In the genomic region with DNA sequence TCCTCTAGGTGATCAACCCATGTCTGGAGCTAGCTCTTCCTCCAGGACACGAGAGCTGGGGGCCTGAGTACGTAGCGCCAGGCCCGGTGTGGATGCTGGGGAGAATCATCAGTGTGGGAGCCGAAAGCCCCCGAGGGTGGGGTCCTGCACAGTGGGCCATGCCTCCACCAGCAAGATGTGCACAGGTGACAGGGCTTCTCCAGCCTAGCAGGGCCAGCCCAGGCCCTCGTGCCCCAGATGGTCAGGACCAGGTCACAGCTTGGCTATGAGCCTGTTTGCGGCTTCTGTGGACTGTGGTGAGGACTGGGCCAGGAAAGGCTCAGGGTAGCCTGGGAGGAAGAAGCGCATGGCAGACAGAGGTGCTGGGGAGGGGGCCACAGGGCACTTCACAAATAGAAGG, we compare ENCODE assay signal across 13 cellular contexts. TPM values are rescaled to one million over a fixed set of nuclear protein-coding genes. Genes with fewer than 3 reads are reported as not detected.
A peak's percentile ranks its signal among the peaks of the same experiment; 100 is the strongest.
DNase-seq lines count a peak whose midpoint lies in the region; ATAC-seq and TF ChIP-seq lines count a peak whose summit lies in the region.
"Had no signal": no experiment of that assay in that cellular context is flagged by ENCODE, and none has a peak within 500 bp of the region (broad histone marks: within the 10 kb centered on the region; RNA-seq: fewer than 3 reads in every experiment).

No MANE protein-coding gene starts in this region.

- H3K27ac ChIP-seq in left lung (peak overlapping the region; percentile 60 to 73), thyroid gland (peak overlapping the region; percentile 63 to 93 (median 88))

- no peaks in the 10 kb centered on the region for H3K27me3 ChIP-seq in left lung
- H3K27me3 ChIP-seq in thyroid gland, result no peaks in the 10 kb centered on the region

- H3K27ac Mint-ChIP-seq in activated naive CD4-positive, alpha-beta T cell treated with anti-CD3 and anti-CD28 coated beads, Interleukin-2, amount 50 U/mL, for 24 hours, result peak overlapping the region; percentile 46
- peak overlapping the region; percentile 16 for H3K27ac Mint-ChIP-seq in activated naive CD8-positive, alpha-beta T cell treated with anti-CD3 and anti-CD28 coated beads, Interleukin-2, amount 10 ng/mL, durations not matched to agents 7 days and 5 days

- H3K4me3 ChIP-seq in left lung (no peak overlapping the region), thyroid gland (replicated peaks in 1 of 3) (no peak overlapping the region)

- ATAC-seq in activated naive CD8-positive, alpha-beta T cell treated with anti-CD3 and anti-CD28 coated beads, Interleukin-2, amount 10 ng/mL, durations not matched to agents 7 days and 5 days (ENCODE audit: low read depth), result no peak
- no peak for ATAC-seq in left lung

- peaks cover 28% of the 10 kb centered on the region for H3K4me1 Mint-ChIP-seq in activated naive CD4-positive, alpha-beta T cell treated with anti-CD3 and anti-CD28 coated beads, Interleukin-2, amount 50 U/mL, for 24 hours
- H3K4me1 Mint-ChIP-seq in activated naive CD8-positive, alpha-beta T cell treated with anti-CD3 and anti-CD28 coated beads, Interleukin-2, amount 10 ng/mL, durations not matched to agents 7 days and 5 days, result peaks cover 22% of the 10 kb centered on the region

- H3K27me3 Mint-ChIP-seq in activated naive CD4-positive, alpha-beta T cell treated with anti-CD3 and anti-CD28 coated beads, Interleukin-2, amount 50 U/mL, for 24 hours, result no peaks in the 10 kb centered on the region
- no peaks in the 10 kb centered on the region for H3K27me3 Mint-ChIP-seq in activated naive CD8-positive, alpha-beta T cell treated with anti-CD3 and anti-CD28 coated beads, Interleukin-2, amount 10 ng/mL, durations not matched to agents 7 days and 5 days

- no peak for TF ChIP-seq POLR2A in thyroid gland (IDR thresholded peaks at IDR 0.05)

- DNase-seq in activated naive CD4-positive, alpha-beta T cell treated with Interleukin-2 at 50 U/mL for 16 hours, result no peak
- no peak for DNase-seq in activated naive CD8-positive, alpha-beta T cell treated with anti-CD3 and anti-CD28 coated beads, Interleukin-2, amount 10 ng/mL, durations not matched to agents 7 days and 5 days
- DNase-seq in left lung, result no peak
- DNase-seq in thyroid gland, result no peak
- DNase-seq in GM20000 (ENCODE audit: low spot score), result no peak
- DNase-seq in stimulated activated CD4-positive, alpha-beta T cell treated with anti-CD3 and anti-CD28 coated beads, Interleukin-15, amount 100 ng/mL, for 24 hours, result no peak
- DNase-seq in GM19240 (ENCODE audit: insufficient read length, low spot score), result no peak
- DNase-seq: ACHN; activated T-cell treated with anti-CD3 and anti-CD28 coated beads, Interleukin-2, amount 50 U/mL, for 72 hours; kidney; NCI-H345; stimulated activated CD4-positive, alpha-beta T cell treated with anti-CD3 and anti-CD28 coated beads, Interleukin-2, amount 100 ng/mL, for 48 hours had no signal

- H3K36me3 ChIP-seq in left lung (peaks cover 0 to 71% of the 10 kb centered on the region in 2 donors), thyroid gland (peaks cover 26 to 39% of the 10 kb centered on the region in 2 donors)

- H3K9me3 Mint-ChIP-seq in activated naive CD4-positive, alpha-beta T cell treated with anti-CD3 and anti-CD28 coated beads, Interleukin-2, amount 50 U/mL, for 24 hours, result no peaks in the 10 kb centered on the region
- H3K9me3 Mint-ChIP-seq in activated naive CD8-positive, alpha-beta T cell treated with anti-CD3 and anti-CD28 coated beads, Interleukin-2, amount 10 ng/mL, durations not matched to agents 7 days and 5 days, result no peaks in the 10 kb centered on the region
- H3K9me3 Mint-ChIP-seq: activated T-cell treated with anti-CD3 and anti-CD28 coated beads, Interleukin-2, amount 50 U/mL, for 72 hours had no signal

- H3K36me3 Mint-ChIP-seq in activated naive CD4-positive, alpha-beta T cell treated with anti-CD3 and anti-CD28 coated beads, Interleukin-2, amount 50 U/mL, for 24 hours, result peaks cover 2% of the 10 kb centered on the region
- peaks cover 9% of the 10 kb centered on the region for H3K36me3 Mint-ChIP-seq in activated naive CD8-positive, alpha-beta T cell treated with anti-CD3 and anti-CD28 coated beads, Interleukin-2, amount 10 ng/mL, durations not matched to agents 7 days and 5 days

- no peak overlapping the region for H3K4me3 Mint-ChIP-seq in activated naive CD4-positive, alpha-beta T cell treated with anti-CD3 and anti-CD28 coated beads, Interleukin-2, amount 50 U/mL, for 24 hours
- H3K4me3 Mint-ChIP-seq in activated naive CD8-positive, alpha-beta T cell treated with anti-CD3 and anti-CD28 coated beads, Interleukin-2, amount 10 ng/mL, durations not matched to agents 7 days and 5 days, result no peak overlapping the region

- H3K4me1 ChIP-seq in left lung, result peaks cover 16 to 29% of the 10 kb centered on the region in 2 donors
- peaks cover 38 to 43% of the 10 kb centered on the region in 2 donors for H3K4me1 ChIP-seq in thyroid gland

- no peak for TF ChIP-seq CTCF in left lung (IDR thresholded peaks at IDR 0.05)
- no peak for TF ChIP-seq CTCF in thyroid gland (IDR thresholded peaks at IDR 0.05)
- TF ChIP-seq CTCF in GM20000 (IDR thresholded peaks at IDR 0.05; ENCODE audit: extremely low read depth, missing control alignments), result no peak

- H3K9me3 ChIP-seq in left lung, result no peaks in the 10 kb centered on the region
- H3K9me3 ChIP-seq in thyroid gland, result no peaks in the 10 kb centered on the region

- 84 to 87% methylated on average over 9 of the region's 9 CpGs for WGBS in thyroid gland, 2 donors

- POLR2A ChIA-PET in activated naive CD8-positive, alpha-beta T cell treated with anti-CD3 and anti-CD28 coated beads, Interleukin-2, amount 10 ng/mL, durations not matched to agents 7 days and 5 days (lab: Charles Lee), result interaction anchor here (0.6 kb wide), 1 partner anchor 135 kb away, joined by 3 read pairs; no protein-coding TSS in a partner anchor

- intact Hi-C loops in left lung (cut with DNase I) (no loop called here), thyroid gland (cut with DNase I) (no loop called here)

RNA-seq across cellular contexts. Expression of a gene that starts 7.8 kb away (rescaled TPM):
- total RNA-seq in activated naive CD8-positive, alpha-beta T cell treated with anti-CD3 and anti-CD28 coated beads, Interleukin-2, amount 10 ng/mL, durations not matched to agents 7 days and 5 days, result 10 to 100 TPM; 45.8 to 48.1 TPM
- total RNA-seq in left lung (10 to 100 TPM; 46.3 to 47.6 TPM), thyroid gland (100 to 1,000 TPM in 2 of 4 donors, 10 to 100 TPM in 2; 75.8 to 150 (median 104) TPM)

RNA-seq across cellular contexts. Expression of a gene that starts 13.4 kb away (rescaled TPM):
- total RNA-seq in activated naive CD8-positive, alpha-beta T cell treated with anti-CD3 and anti-CD28 coated beads, Interleukin-2, amount 10 ng/mL, durations not matched to agents 7 days and 5 days, result under 1 TPM in 1 of 2 experiments, not detected in 1; 0.33 TPM
- total RNA-seq in left lung (10 to 100 TPM; 33.4 to 45.0 TPM), thyroid gland (10 to 100 TPM; 20.4 to 35.4 (median 28.4) TPM)

RNA-seq across cellular contexts. Expression of a gene that starts 32.2 kb away (rescaled TPM):
- total RNA-seq in activated naive CD8-positive, alpha-beta T cell treated with anti-CD3 and anti-CD28 coated beads, Interleukin-2, amount 10 ng/mL, durations not matched to agents 7 days and 5 days, result 10 to 100 TPM; 52.8 to 59.1 TPM
- total RNA-seq in left lung, result 10 to 100 TPM; 19.1 to 22.2 TPM
- 10 to 100 TPM; 16.1 to 53.6 (median 34.8) TPM for total RNA-seq in thyroid gland

RNA-seq across cellular contexts. Expression of a gene that starts 32.5 kb away (rescaled TPM):
- total RNA-seq in activated naive CD8-positive, alpha-beta T cell treated with anti-CD3 and anti-CD28 coated beads, Interleukin-2, amount 10 ng/mL, durations not matched to agents 7 days and 5 days, result 10 to 100 TPM; 29.2 to 30.1 TPM
- 10 to 100 TPM; 12.6 to 13.4 TPM for total RNA-seq in left lung
- total RNA-seq in thyroid gland, result 1 to 10 TPM; 3.5 to 6.7 (median 4.6) TPM

RNA-seq across cellular contexts. Expression of a gene that starts 52.6 kb away (rescaled TPM):
- total RNA-seq in activated naive CD8-positive, alpha-beta T cell treated with anti-CD3 and anti-CD28 coated beads, Interleukin-2, amount 10 ng/mL, durations not matched to agents 7 days and 5 days, result 10 to 100 TPM; 27.4 to 31.6 TPM
- total RNA-seq in left lung, result 10 to 100 TPM; 29.5 to 39.5 TPM
- 10 to 100 TPM; 21.8 to 34.3 (median 26.1) TPM for total RNA-seq in thyroid gland

Comparison
In these comparisons a context has a peak if more than half of its experiments do, and no peak if none do; other contexts are left out.
1. RNA of a gene that starts 13.4 kb away (total RNA-seq): 33.4 to 45.0 TPM in left lung and 20.4 to 35.4 TPM in thyroid gland; 0.33 TPM in activated naive CD8-positive, alpha-beta T cell treated with anti-CD3 and anti-CD28 coated beads, Interleukin-2, amount 10 ng/mL, durations not matched to agents 7 days and 5 days; every median in the first group is over 10 times any median in the second.